In genomic region chr4:56212774-56213173, GRCh38 we compare ENCODE assay signal across 25 cellular contexts.
"Had no signal": no experiment of that assay in that cellular context is flagged by ENCODE, and none has a peak within 500 bp of the region (broad histone marks: within the 10 kb centered on the region; RNA-seq: fewer than 3 reads in every experiment).

No MANE protein-coding gene starts in this region.

- H3K4me3 ChIP-seq: neural progenitor cell, ovary, prostate gland, skin epidermis, stomach, thoracic aorta, thyroid gland, tibial nerve, upper lobe of left lung, vagina had no signal

- ATAC-seq: naive thymus-derived CD4-positive, alpha-beta T cell; natural killer cell; right cardiac atrium; sciatic nerve; stimulated activated effector memory CD8-positive, alpha-beta T cell treated with anti-CD3 and anti-CD28 coated beads, Interleukin-12 subunit alpha, Interleukin-12 subunit beta, amount 100 ng/mL, for 72 hours; stimulated activated naive B cell treated with anti-CD40 and anti-IgM and Interleukin-4, amounts not matched to agents 10 μg/mL and 1 μg/mL and 100 μg/mL, for 72 hours had no signal

- H3K9ac ChIP-seq: neural progenitor cell had no signal

- DNase-seq: naive thymus-derived CD4-positive, alpha-beta T cell; natural killer cell; occipital lobe; ovary; retina; right cardiac atrium; stimulated activated CD4-positive, alpha-beta T cell treated with anti-CD3 and anti-CD28 coated beads, Interleukin-15, amount 100 ng/mL, for 24 hours; stimulated activated CD4-positive, alpha-beta T cell treated with anti-CD3 and anti-CD28 coated beads, Interleukin-2, amount 100 ng/mL, for 24 hours; stimulated activated CD4-positive, alpha-beta T cell treated with anti-CD3 and anti-CD28 coated beads, Interleukin-2, amount 100 ng/mL, for 48 hours; stimulated activated CD4-positive, alpha-beta T cell treated with anti-CD3 and anti-CD28 coated beads, Interleukin-4, amount 100 ng/mL, for 24 hours; stimulated activated naive B cell treated with anti-CD40 and anti-IgM and Interleukin-4, amounts not matched to agents 10 μg/mL and 1 μg/mL and 100 μg/mL, for 72 hours; stimulated activated naive CD4-positive, alpha-beta T cell treated with Interleukin-2 at 50 U/mL for 16 hours; stomach; thyroid gland; trophoblast cell; upper lobe of left lung had no signal

- FAIRE-seq: urothelium cell line had no signal

- H3K36me3 ChIP-seq: neural progenitor cell, ovary, prostate gland, stomach, thoracic aorta, thyroid gland, tibial nerve, upper lobe of left lung, vagina had no signal

- H3K9me3 ChIP-seq: prostate gland, thoracic aorta, thyroid gland, vagina had no signal

- H3K27me3 ChIP-seq: neural progenitor cell, ovary, stomach, thyroid gland, tibial nerve, upper lobe of left lung, vagina had no signal

- H3K4me1 ChIP-seq: prostate gland, thyroid gland, tibial nerve, upper lobe of left lung, vagina had no signal

- H3K27ac ChIP-seq: neural progenitor cell, ovary, prostate gland, skin epidermis, stomach, thoracic aorta, thyroid gland, tibial nerve, upper lobe of left lung, vagina had no signal
